In the genomic region with DNA sequence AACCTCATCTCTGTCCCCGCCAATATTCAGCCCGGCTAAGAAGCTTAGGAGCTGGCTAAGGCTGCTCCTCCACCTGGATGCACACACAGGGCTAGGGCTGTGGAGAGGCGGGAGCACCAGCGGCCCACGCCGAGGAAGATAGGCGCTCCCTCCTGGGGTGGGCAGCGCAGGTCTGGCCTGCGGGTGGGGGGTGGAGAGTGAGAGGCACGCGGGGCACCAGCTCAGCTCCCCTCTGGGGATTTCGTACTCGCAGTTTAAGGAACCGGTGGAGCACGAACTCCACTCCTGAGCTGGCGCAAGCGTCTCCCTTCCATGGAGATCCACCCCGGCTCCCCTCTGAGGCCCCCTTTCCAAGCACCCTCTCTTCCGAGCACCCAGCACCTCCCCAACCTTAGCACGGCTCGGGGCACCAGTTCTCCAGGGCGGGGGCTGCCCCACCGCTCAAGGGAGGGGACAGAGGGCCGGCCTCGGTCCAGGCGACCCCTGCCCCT, we compare ENCODE assay signal across 8 cellular contexts. TPM values are rescaled to one million over a fixed set of nuclear protein-coding genes. Genes with fewer than 3 reads are reported as not detected.
DNase-seq lines count a peak whose midpoint lies in the region; ATAC-seq and TF ChIP-seq lines count a peak whose summit lies in the region.

No MANE protein-coding gene starts in this region.

- no peaks in the 10 kb centered on the region for H3K36me3 Mint-ChIP-seq in CD14-positive monocyte
- H3K36me3 Mint-ChIP-seq in activated T-cell treated with anti-CD3 and anti-CD28 coated beads, Interleukin-2, amount 50 U/mL, for 72 hours (ENCODE audit: insufficient read depth in 2 of 2), result no peaks in the 10 kb centered on the region

- H3K27me3 ChIP-seq in osteoblast (ENCODE audit: insufficient read depth, low read length), result peaks cover 56% of the 10 kb centered on the region

- H3K27ac Mint-ChIP-seq in CD14-positive monocyte, result no peak overlapping the region
- H3K27ac Mint-ChIP-seq in activated T-cell treated with anti-CD3 and anti-CD28 coated beads, Interleukin-2, amount 50 U/mL, for 72 hours, result no peak overlapping the region

- H3K36me3 ChIP-seq in osteoblast (ENCODE audit: insufficient read depth, low read length), result no peaks in the 10 kb centered on the region

- intact Hi-C loops in CD14-positive monocyte (cut with micrococcal nuclease), result no loop called here

- in situ Hi-C loops in ACHN (cut with HindIII; ENCODE audit: low pct_ligation_motif_present, low pct_unique_long_range_greater_than_20kb, low sequenced_read_pairs), result no loop called here

- H4K20me1 ChIP-seq in osteoblast (ENCODE audit: insufficient read depth, low read length), result no peaks in the 10 kb centered on the region

- peaks cover 4% of the 10 kb centered on the region for H3K4me1 Mint-ChIP-seq in CD14-positive monocyte
- peaks cover 12% of the 10 kb centered on the region for H3K4me1 Mint-ChIP-seq in activated T-cell treated with anti-CD3 and anti-CD28 coated beads, Interleukin-2, amount 50 U/mL, for 72 hours (ENCODE audit: low read depth)

- H3K9me3 ChIP-seq in osteoblast (ENCODE audit: low read depth, low read length), result no peaks in the 10 kb centered on the region

- H3K4me3 Mint-ChIP-seq in CD14-positive monocyte, result peak overlapping the region; percentile 40 to 67
- H3K4me3 Mint-ChIP-seq in activated T-cell treated with anti-CD3 and anti-CD28 coated beads, Interleukin-2, amount 50 U/mL, for 72 hours, result no peak overlapping the region

- peaks cover 62 to 80% (median 65%) of the 10 kb centered on the region in 3 donors for H3K27me3 Mint-ChIP-seq in CD14-positive monocyte (ENCODE audit: low read depth in 3 of 3)
- H3K27me3 Mint-ChIP-seq in activated T-cell treated with anti-CD3 and anti-CD28 coated beads, Interleukin-2, amount 50 U/mL, for 72 hours (ENCODE audit: low read depth), result peaks cover 66% of the 10 kb centered on the region

- no peak overlapping the region for H3K27ac ChIP-seq in osteoblast (ENCODE audit: low read depth, low read length)

- peaks cover 0 to 21% (median 0%) of the 10 kb centered on the region in 7 donors for H3K9me3 Mint-ChIP-seq in CD14-positive monocyte
- no peaks in the 10 kb centered on the region for H3K9me3 Mint-ChIP-seq in activated T-cell treated with anti-CD3 and anti-CD28 coated beads, Interleukin-2, amount 50 U/mL, for 72 hours

- H3K4me2 ChIP-seq in osteoblast (ENCODE audit: insufficient read depth, low read length), result peak overlapping the region; percentile 80

- H3K4me1 ChIP-seq in osteoblast (ENCODE audit: insufficient read depth, low read length), result peaks cover 4% of the 10 kb centered on the region

- no peak for DNase-seq in CD14-positive monocyte (ENCODE audit: low spot score)
- DNase-seq in NCI-H146 treated with DMSO at 0.1 percent for 48 hours (lab: John Stamatoyannopoulos, UW; ENCODE audit: unreplicated experiment), result peak; percentile 12
- DNase-seq in fibroblast of the aortic adventitia (ENCODE audit: low read depth), result no peak
- no peak for DNase-seq in osteoblast (ENCODE audit: insufficient read length, low spot score, missing footprints)
- no peak for DNase-seq in glomerular visceral epithelial cell (ENCODE audit: extremely low spot score)
- DNase-seq in activated T-cell treated with anti-CD3 and anti-CD28 coated beads, Interleukin-2, amount 50 U/mL, for 72 hours, result no peak
- DNase-seq in ACHN, result no peak

- TF ChIP-seq CTCF in CD14-positive monocyte (IDR thresholded peaks at IDR 0.05) (no peak), fibroblast of the aortic adventitia (IDR thresholded peaks at IDR 0.05; ENCODE audit: insufficient read depth, low read length) (no peak), osteoblast (IDR thresholded peaks at IDR 0.05; ENCODE audit: extremely low read depth, low read depth, low read length) (no peak)

- no peak overlapping the region for H2AFZ ChIP-seq in osteoblast (ENCODE audit: low read length)

- no peak for ATAC-seq in GM18517 (IDR thresholded peaks at IDR 0.05; ENCODE audit: unreplicated experiment)
- ATAC-seq in activated T-cell treated with anti-CD3 and anti-CD28 coated beads, Interleukin-2, amount 50 U/mL, for 72 hours (replicated peaks in 1 of 2), result no peak

- no peaks in the 10 kb centered on the region for H3K79me2 ChIP-seq in osteoblast (ENCODE audit: insufficient read depth, low read length)

- H3K4me3 ChIP-seq in fibroblast of the aortic adventitia (ENCODE audit: low read depth, low read length), result peak overlapping the region; percentile 57
- peak overlapping the region; percentile 72 for H3K4me3 ChIP-seq in osteoblast (ENCODE audit: insufficient read depth, low read length)

RNA-seq across cellular contexts. Expression of a gene that starts 0.4 kb away (rescaled TPM):
- polyA plus RNA-seq in CD14-positive monocyte, result not detected
- total RNA-seq in fibroblast of the aortic adventitia (ENCODE audit: low replicate concordance), result 3.9 and 23.6 TPM in 2 replicates
- total RNA-seq in osteoblast, result 9.0 and 10.3 TPM in 2 replicates
- under 1 TPM; 0.46 to 0.58 TPM for total RNA-seq in activated T-cell treated with anti-CD3 and anti-CD28 coated beads, Interleukin-2, amount 50 U/mL, for 72 hours

Comparison
In these comparisons a context has a peak if more than half of its experiments do, and no peak if none do; other contexts are left out.
1. H3K4me3 Mint-ChIP-seq: peak in CD14-positive monocyte (2 of 2); none in activated T-cell treated with anti-CD3 and anti-CD28 coated beads, Interleukin-2, amount 50 U/mL, for 72 hours (0 of 2).